15 cellular contexts compared by ENCODE assay signal in genomic region chr2:213161759-213162514, GRCh38. TPM values are rescaled to one million over a fixed set of nuclear protein-coding genes. Genes with fewer than 3 reads are reported as not detected.
DNase-seq lines count a peak whose midpoint lies in the region; ATAC-seq, FAIRE-seq and TF ChIP-seq lines count a peak whose summit lies in the region.
"Had no signal": no experiment of that assay in that cellular context is flagged by ENCODE, and none has a peak within 500 bp of the region (broad histone marks: within the 10 kb centered on the region; RNA-seq: fewer than 3 reads in every experiment).

No MANE protein-coding gene starts in this region.

- peaks cover 6 to 17% (median 16%) of the 10 kb centered on the region in 4 donors for H3K4me1 Mint-ChIP-seq in CD4-positive, CD25-positive, alpha-beta regulatory T cell
- H3K4me1 Mint-ChIP-seq in natural killer cell treated with Interleukin-12 subunit alpha and Interleukin-12 subunit beta and Interleukin-15 and Interleukin-18, amount 100 ng/mL, for 72 hours (ENCODE audit: low read depth in 2 of 2), result peaks cover 5% of the 10 kb centered on the region in 2 donors
- H3K4me1 Mint-ChIP-seq in activated CD8-positive, alpha-beta memory T cell treated with anti-CD3 and anti-CD28 coated beads, Interleukin-2, amount 10 ng/mL, durations not matched to agents 7 days and 5 days, result no peaks in the 10 kb centered on the region
- H3K4me1 Mint-ChIP-seq: activated CD4-positive, alpha-beta memory T cell treated with anti-CD3 and anti-CD28 coated beads, Interleukin-2, amount 10 ng/mL, durations not matched to agents 7 days and 5 days had no signal

- H3K27ac ChIP-seq in CD4-positive, CD25-positive, alpha-beta regulatory T cell (ENCODE audit: insufficient read depth, low read length, poor library complexity, severe bottlenecking), result no peak overlapping the region
- no peak overlapping the region for H3K27ac ChIP-seq in lung (ENCODE audit: low read depth in 1 of 2, low read length in 1 of 2)
- H3K27ac ChIP-seq: gastrocnemius medialis, sigmoid colon had no signal

- no peak overlapping the region for H3K4me3 ChIP-seq in CD4-positive, CD25-positive, alpha-beta regulatory T cell (ENCODE audit: low read depth, low read length)
- no peak overlapping the region for H3K4me3 ChIP-seq in bronchial epithelial cell (ENCODE audit: low read depth, low read length)
- no peak overlapping the region for H3K4me3 ChIP-seq in lung
- H3K4me3 ChIP-seq: gastrocnemius medialis, sigmoid colon had no signal

- WGBS in lung, 2 donors, result 42 to 63% methylated on average over 5 of the region's 5 CpGs

- no peaks in the 10 kb centered on the region for H3K36me3 ChIP-seq in CD4-positive, CD25-positive, alpha-beta regulatory T cell (ENCODE audit: control insufficient read depth, insufficient read depth, low read length)
- H3K36me3 ChIP-seq in bronchial epithelial cell (ENCODE audit: control insufficient read depth, insufficient read depth, low read length) (no peaks in the 10 kb centered on the region), lung (ENCODE audit: control insufficient read depth in 2 of 2, insufficient read depth in 2 of 2, low read length in 2 of 2) (no peaks in the 10 kb centered on the region)
- H3K36me3 ChIP-seq: gastrocnemius medialis, sigmoid colon had no signal

- no peaks in the 10 kb centered on the region for H3K27me3 Mint-ChIP-seq in CD4-positive, CD25-positive, alpha-beta regulatory T cell
- no peaks in the 10 kb centered on the region for H3K27me3 Mint-ChIP-seq in natural killer cell treated with Interleukin-12 subunit alpha and Interleukin-12 subunit beta and Interleukin-15 and Interleukin-18, amount 100 ng/mL, for 72 hours
- no peaks in the 10 kb centered on the region for H3K27me3 Mint-ChIP-seq in activated CD8-positive, alpha-beta memory T cell treated with anti-CD3 and anti-CD28 coated beads, Interleukin-2, amount 10 ng/mL, durations not matched to agents 7 days and 5 days
- H3K27me3 Mint-ChIP-seq: activated CD4-positive, alpha-beta memory T cell treated with anti-CD3 and anti-CD28 coated beads, Interleukin-2, amount 10 ng/mL, durations not matched to agents 7 days and 5 days had no signal

- no peaks in the 10 kb centered on the region for H3K9me3 Mint-ChIP-seq in CD4-positive, CD25-positive, alpha-beta regulatory T cell
- no peaks in the 10 kb centered on the region for H3K9me3 Mint-ChIP-seq in natural killer cell treated with Interleukin-12 subunit alpha and Interleukin-12 subunit beta and Interleukin-15 and Interleukin-18, amount 100 ng/mL, for 72 hours
- H3K9me3 Mint-ChIP-seq in activated CD8-positive, alpha-beta memory T cell treated with anti-CD3 and anti-CD28 coated beads, Interleukin-2, amount 10 ng/mL, durations not matched to agents 7 days and 5 days (ENCODE audit: low read depth), result no peaks in the 10 kb centered on the region
- H3K9me3 Mint-ChIP-seq: activated CD4-positive, alpha-beta memory T cell treated with anti-CD3 and anti-CD28 coated beads, Interleukin-2, amount 10 ng/mL, durations not matched to agents 7 days and 5 days; activated T-helper 2 cell treated with anti-CD3 and anti-CD28 coated beads, Interferon-gamma antibody, Interleukin-2, Interleukin-4, amounts not matched to agents 10 μg/mL and 5 μg/mL and 100 μg/mL, durations not matched to agents 14 hours and 24 hours and 36 hours had no signal

- no peak for TF ChIP-seq CTCF in bronchial epithelial cell (IDR thresholded peaks at IDR 0.05; ENCODE audit: insufficient read depth, low read length, severe bottlenecking)
- TF ChIP-seq CTCF in lung (IDR thresholded peaks at IDR 0.05; ENCODE audit: control extremely low read depth, extremely low read depth), result no peak

- no peaks in the 10 kb centered on the region for H3K36me3 Mint-ChIP-seq in CD4-positive, CD25-positive, alpha-beta regulatory T cell
- no peaks in the 10 kb centered on the region for H3K36me3 Mint-ChIP-seq in natural killer cell treated with Interleukin-12 subunit alpha and Interleukin-12 subunit beta and Interleukin-15 and Interleukin-18, amount 100 ng/mL, for 72 hours
- no peaks in the 10 kb centered on the region for H3K36me3 Mint-ChIP-seq in activated CD8-positive, alpha-beta memory T cell treated with anti-CD3 and anti-CD28 coated beads, Interleukin-2, amount 10 ng/mL, durations not matched to agents 7 days and 5 days

- no peaks in the 10 kb centered on the region for H3K27me3 ChIP-seq in CD4-positive, CD25-positive, alpha-beta regulatory T cell (ENCODE audit: control insufficient read depth, insufficient read depth, low read length)
- H3K27me3 ChIP-seq in bronchial epithelial cell (ENCODE audit: control insufficient read depth, insufficient read depth, low read length) (no peaks in the 10 kb centered on the region), lung (ENCODE audit: control insufficient read depth, insufficient read depth) (no peaks in the 10 kb centered on the region)
- H3K27me3 ChIP-seq: gastrocnemius medialis, sigmoid colon had no signal

- peak overlapping the region in 2 of 3 donors; percentile 21 to 70 for H3K27ac Mint-ChIP-seq in CD4-positive, CD25-positive, alpha-beta regulatory T cell
- H3K27ac Mint-ChIP-seq in natural killer cell treated with Interleukin-12 subunit alpha and Interleukin-12 subunit beta and Interleukin-15 and Interleukin-18, amount 100 ng/mL, for 72 hours, result no peak overlapping the region
- H3K27ac Mint-ChIP-seq in activated CD8-positive, alpha-beta memory T cell treated with anti-CD3 and anti-CD28 coated beads, Interleukin-2, amount 10 ng/mL, durations not matched to agents 7 days and 5 days, result no peak overlapping the region
- H3K27ac Mint-ChIP-seq: activated CD4-positive, alpha-beta memory T cell treated with anti-CD3 and anti-CD28 coated beads, Interleukin-2, amount 10 ng/mL, durations not matched to agents 7 days and 5 days; activated T-helper 2 cell treated with anti-CD3 and anti-CD28 coated beads, Interferon-gamma antibody, Interleukin-2, Interleukin-4, amounts not matched to agents 10 μg/mL and 5 μg/mL and 100 μg/mL, durations not matched to agents 14 hours and 24 hours and 36 hours had no signal

- H3K4me3 Mint-ChIP-seq in CD4-positive, CD25-positive, alpha-beta regulatory T cell, result no peak overlapping the region
- no peak overlapping the region for H3K4me3 Mint-ChIP-seq in natural killer cell treated with Interleukin-12 subunit alpha and Interleukin-12 subunit beta and Interleukin-15 and Interleukin-18, amount 100 ng/mL, for 72 hours
- H3K4me3 Mint-ChIP-seq in activated CD8-positive, alpha-beta memory T cell treated with anti-CD3 and anti-CD28 coated beads, Interleukin-2, amount 10 ng/mL, durations not matched to agents 7 days and 5 days, result no peak overlapping the region
- H3K4me3 Mint-ChIP-seq: activated CD4-positive, alpha-beta memory T cell treated with anti-CD3 and anti-CD28 coated beads, Interleukin-2, amount 10 ng/mL, durations not matched to agents 7 days and 5 days had no signal

- no peak for FAIRE-seq in bronchial epithelial cell (lab: Jason Lieb, UNC)

- peaks cover 9% of the 10 kb centered on the region for H3K4me1 ChIP-seq in CD4-positive, CD25-positive, alpha-beta regulatory T cell (ENCODE audit: control insufficient read depth, insufficient read depth, low read length, poor library complexity, severe bottlenecking)
- H3K4me1 ChIP-seq in lung (ENCODE audit: control insufficient read depth in 2 of 2, insufficient read depth in 2 of 2, low read length in 2 of 2), result no peaks in the 10 kb centered on the region

- ATAC-seq in CD4-positive, CD25-positive, alpha-beta regulatory T cell (ENCODE audit: low read depth in 2 of 2), result no peak
- peak; percentile 19 for ATAC-seq in lung (ENCODE audit: insufficient read depth, low FRiP score)
- ATAC-seq in natural killer cell treated with Interleukin-12 subunit alpha and Interleukin-12 subunit beta and Interleukin-15 and Interleukin-18, amount 100 ng/mL, for 72 hours, result no peak
- ATAC-seq in activated CD8-positive, alpha-beta memory T cell treated with anti-CD3 and anti-CD28 coated beads, Interleukin-2, amount 10 ng/mL, durations not matched to agents 7 days and 5 days, result no peak
- ATAC-seq: gastrocnemius medialis had no signal

- CTCF ChIA-PET in activated CD8-positive, alpha-beta memory T cell treated with anti-CD3 and anti-CD28 coated beads, Interleukin-2, amount 10 ng/mL, durations not matched to agents 7 days and 5 days (lab: Charles Lee), result interaction anchor here (0.6 kb wide), 1 partner anchor 122 kb away, joined by 3 read pairs; no protein-coding TSS in a partner anchor

- DNase-seq in CD4-positive, CD25-positive, alpha-beta regulatory T cell, result no peak
- peak; percentile 50 for DNase-seq in LHCN-M2 (ENCODE audit: low read depth)
- peak; percentile 53 for DNase-seq in bronchial epithelial cell (ENCODE audit: low read depth)
- DNase-seq in lung (ENCODE audit: low spot score), result no peak
- no peak for DNase-seq in activated T-cell treated with anti-CD3 and anti-CD28 coated beads for 4 hours
- no peak for DNase-seq in NCI-H187 (lab: John Stamatoyannopoulos, UW)
- no peak for DNase-seq in natural killer cell treated with Interleukin-12 subunit alpha and Interleukin-12 subunit beta and Interleukin-15 and Interleukin-18, amount 100 ng/mL, for 72 hours (ENCODE audit: low spot score)
- no peak for DNase-seq in activated CD8-positive, alpha-beta memory T cell treated with anti-CD3 and anti-CD28 coated beads, Interleukin-2, amount 10 ng/mL, durations not matched to agents 7 days and 5 days
- DNase-seq: activated CD4-positive, alpha-beta memory T cell treated with anti-CD3 and anti-CD28 coated beads, Interleukin-2, amount 10 ng/mL, durations not matched to agents 7 days and 5 days; Calu3; gastrocnemius medialis; NCI-H1417 treated with DMSO at 0.1 percent for 48 hours; NCI-H446 treated with DMSO at 0.1 percent for 48 hours; sigmoid colon had no signal

- no peaks in the 10 kb centered on the region for H3K9me3 ChIP-seq in CD4-positive, CD25-positive, alpha-beta regulatory T cell (ENCODE audit: control insufficient read depth in 2 of 2, low read length in 2 of 2)
- no peaks in the 10 kb centered on the region for H3K9me3 ChIP-seq in lung (ENCODE audit: control insufficient read depth in 2 of 2, insufficient read depth in 1 of 2, low read length in 1 of 2)
- H3K9me3 ChIP-seq: gastrocnemius medialis, sigmoid colon had no signal

RNA-seq across cellular contexts. Expression of gene IKZF2, which starts 10.5 kb away (rescaled TPM):
- total RNA-seq in CD4-positive, CD25-positive, alpha-beta regulatory T cell, result 225 TPM
- 10 to 100 TPM; 26.8 to 36.7 (median 33.7) TPM for polyA plus RNA-seq in CD4-positive, CD25-positive, alpha-beta regulatory T cell
- total RNA-seq in LHCN-M2 (2014; rRNA removed) (5.1 and 6.1 TPM in 2 replicates), bronchial epithelial cell (9.0 and 27.4 TPM in 2 replicates), lung (10 to 100 TPM; 13.0 to 51.4 TPM)
- polyA plus RNA-seq in LHCN-M2 (2012), result 1.3 TPM
- polyA plus RNA-seq in lung, result 1 to 10 TPM; 1.3 to 1.5 TPM
- 10 to 100 TPM; 48.3 to 80.0 TPM for total RNA-seq in natural killer cell treated with Interleukin-12 subunit alpha and Interleukin-12 subunit beta and Interleukin-15 and Interleukin-18, amount 100 ng/mL, for 72 hours
- 10 to 100 TPM; 14.7 to 41.4 TPM for total RNA-seq in activated CD8-positive, alpha-beta memory T cell treated with anti-CD3 and anti-CD28 coated beads, Interleukin-2, amount 10 ng/mL, durations not matched to agents 7 days and 5 days

Comparison
In these comparisons a context has a peak if more than half of its experiments do, and no peak if none do; other contexts are left out.
1. DNase-seq: peak in LHCN-M2 (single experiment) and bronchial epithelial cell (single experiment); none in CD4-positive, CD25-positive, alpha-beta regulatory T cell (0 of 3), lung (single experiment), activated T-cell treated with anti-CD3 and anti-CD28 coated beads for 4 hours (single experiment), NCI-H187 (0 of 2), natural killer cell treated with Interleukin-12 subunit alpha and Interleukin-12 subunit beta and Interleukin-15 and Interleukin-18, amount 100 ng/mL, for 72 hours (single experiment) and activated CD8-positive, alpha-beta memory T cell treated with anti-CD3 and anti-CD28 coated beads, Interleukin-2, amount 10 ng/mL, durations not matched to agents 7 days and 5 days (single experiment).
2. H3K27ac Mint-ChIP-seq: peak in CD4-positive, CD25-positive, alpha-beta regulatory T cell (2 of 3); none in natural killer cell treated with Interleukin-12 subunit alpha and Interleukin-12 subunit beta and Interleukin-15 and Interleukin-18, amount 100 ng/mL, for 72 hours (0 of 2) and activated CD8-positive, alpha-beta memory T cell treated with anti-CD3 and anti-CD28 coated beads, Interleukin-2, amount 10 ng/mL, durations not matched to agents 7 days and 5 days (single experiment).